Comparison of ENCODE assay signal across 26 cellular contexts in the genomic region with DNA sequence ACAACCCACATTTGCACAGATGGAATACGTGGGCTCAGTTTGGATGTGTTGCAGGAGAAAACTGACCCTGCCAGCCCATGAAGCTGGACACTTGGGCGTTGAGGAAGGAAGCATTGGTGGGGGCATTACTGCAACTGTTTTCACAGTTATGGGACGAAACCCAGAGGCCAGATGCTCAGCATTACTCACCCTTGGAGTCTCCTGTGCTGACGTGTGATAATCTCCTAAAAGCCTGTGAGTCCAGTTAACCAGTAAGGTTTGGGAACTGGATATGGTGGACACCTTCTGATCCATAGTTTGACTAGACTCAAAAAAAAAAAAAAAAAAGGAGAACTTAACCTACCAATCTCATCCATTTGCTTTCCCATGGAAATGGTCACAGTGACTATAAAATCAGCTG. TPM values are rescaled to one million over a fixed set of nuclear protein-coding genes. Genes with fewer than 3 reads are reported as not detected.
DNase-seq lines count a peak whose midpoint lies in the region; ATAC-seq and TF ChIP-seq lines count a peak whose summit lies in the region.
"Had no signal": no experiment of that assay in that cellular context is flagged by ENCODE, and none has a peak within 500 bp of the region (broad histone marks: within the 10 kb centered on the region; RNA-seq: fewer than 3 reads in every experiment).

No MANE protein-coding gene starts in this region.

- H3K9ac ChIP-seq in neural progenitor cell, result no peak overlapping the region

- no peaks in the 10 kb centered on the region for H3K9me3 ChIP-seq in neural progenitor cell (ENCODE audit: low read depth)
- H3K9me3 ChIP-seq: right lobe of liver, thyroid gland had no signal

- H3K79me2 ChIP-seq in neural progenitor cell (ENCODE audit: low read depth), result no peaks in the 10 kb centered on the region

- peaks cover 6% of the 10 kb centered on the region for H3K4me1 ChIP-seq in neural progenitor cell
- H3K4me1 ChIP-seq: foreskin keratinocyte, right lobe of liver, thyroid gland had no signal

- H3K27me3 ChIP-seq in neural progenitor cell, result no peaks in the 10 kb centered on the region
- H3K27me3 ChIP-seq: foreskin keratinocyte, right lobe of liver, thyroid gland had no signal

- H3K27me3 Mint-ChIP-seq in neural progenitor cell (ENCODE audit: insufficient read depth, low read depth), result no peaks in the 10 kb centered on the region
- H3K27me3 Mint-ChIP-seq: stimulated activated naive CD8-positive, alpha-beta T cell treated with anti-CD3 and anti-CD28 coated beads, Interleukin-15, amount 100 ng/mL, for 72 hours had no signal

- peaks cover 6% of the 10 kb centered on the region for H3K4me1 Mint-ChIP-seq in neural progenitor cell
- H3K4me1 Mint-ChIP-seq: activated naive CD8-positive, alpha-beta T cell treated with anti-CD3 and anti-CD28 coated beads for 36 hours; CD4-positive, CD25-positive, alpha-beta regulatory T cell had no signal

- no peaks in the 10 kb centered on the region for H3K36me3 Mint-ChIP-seq in neural progenitor cell
- H3K36me3 Mint-ChIP-seq in activated naive CD4-positive, alpha-beta T cell treated with anti-CD3 and anti-CD28 coated beads, Interleukin-2, amount 50 U/mL, for 72 hours, result no peaks in the 10 kb centered on the region
- H3K36me3 Mint-ChIP-seq: activated naive CD8-positive, alpha-beta T cell treated with anti-CD3 and anti-CD28 coated beads for 36 hours; CD4-positive, CD25-positive, alpha-beta regulatory T cell had no signal

- H4K20me1 ChIP-seq in neural progenitor cell (ENCODE audit: low read depth), result no peaks in the 10 kb centered on the region

- H3K4me3 ChIP-seq in fibroblast of mammary gland (ENCODE audit: control insufficient read depth, low read depth, low read length), result no peak overlapping the region
- no peak overlapping the region for H3K4me3 ChIP-seq in neural progenitor cell
- no peak overlapping the region for H3K4me3 ChIP-seq in coronary artery
- H3K4me3 ChIP-seq: right lobe of liver, thyroid gland had no signal

- H3K27ac ChIP-seq in neural progenitor cell (no peak overlapping the region), coronary artery (no peak overlapping the region)
- H3K27ac ChIP-seq: foreskin keratinocyte, right lobe of liver, thyroid gland had no signal

- no peak overlapping the region for H3K27ac Mint-ChIP-seq in neural progenitor cell
- peak overlapping the region in 1 of 2 donors; percentile 76 for H3K27ac Mint-ChIP-seq in activated naive CD4-positive, alpha-beta T cell treated with anti-CD3 and anti-CD28 coated beads, Interleukin-2, amount 50 U/mL, for 72 hours
- H3K27ac Mint-ChIP-seq: activated naive CD8-positive, alpha-beta T cell treated with anti-CD3 and anti-CD28 coated beads for 36 hours; activated T-helper 2 cell treated with anti-CD3 and anti-CD28 coated beads, Interferon-gamma antibody, Interleukin-2, Interleukin-4, amounts not matched to agents 10 μg/mL and 5 μg/mL and 100 μg/mL, durations not matched to agents 14 hours and 24 hours and 36 hours; CD4-positive, CD25-positive, alpha-beta regulatory T cell; stimulated activated naive CD8-positive, alpha-beta T cell treated with anti-CD3 and anti-CD28 coated beads, Interleukin-15, amount 100 ng/mL, for 72 hours had no signal

- H2AFZ ChIP-seq in neural progenitor cell (replicated peaks), result peak overlapping the region; percentile 51

- DNase-seq in LHCN-M2 (ENCODE audit: low read depth) (peak; percentile 48), fibroblast of mammary gland (ENCODE audit: low read depth) (peak; percentile 75), neural progenitor cell (ENCODE audit: low spot score) (no peak), coronary artery (ENCODE audit: low spot score) (no peak), NCI-H345 (lab: John Stamatoyannopoulos, UW) (no peak)
- DNase-seq in activated naive CD4-positive, alpha-beta T cell treated with anti-CD3 and anti-CD28 coated beads, Interleukin-2, amount 50 U/mL, for 72 hours (ENCODE audit: low spot score in 2 of 2), result no peak
- DNase-seq: activated CD4-positive, alpha-beta T cell treated with anti-CD3 and anti-CD28 coated beads, Interleukin-2, amount 50 U/mL, for 48 hours; activated CD8-positive, alpha-beta memory T cell treated with anti-CD3 and anti-CD28 coated beads, Interleukin-2, amount 50 U/mL, for 4 hours; activated naive CD8-positive, alpha-beta T cell treated with anti-CD3 and anti-CD28 coated beads for 36 hours; CD4-positive, CD25-positive, alpha-beta regulatory T cell; effector CD4-positive, alpha-beta T cell; erythroblast; hypothalamus; NCI-H1048; NCI-H1694 treated with DMSO at 0.1 percent for 48 hours; NCI-H748 treated with DMSO at 0.1 percent for 48 hours; posterior cingulate gyrus; right lobe of liver; stimulated activated CD4-positive, alpha-beta T cell treated with anti-CD3 and anti-CD28 coated beads, Interleukin-15, amount 100 ng/mL, for 24 hours; stimulated activated naive CD8-positive, alpha-beta T cell treated with anti-CD3 and anti-CD28 coated beads, Interleukin-15, amount 100 ng/mL, for 72 hours; thyroid gland had no signal

- H3F3A ChIP-seq in neural progenitor cell (ENCODE audit: low read depth), result peaks cover 4% of the 10 kb centered on the region

- ATAC-seq in GM21723 (IDR thresholded peaks at IDR 0.05; ENCODE audit: unreplicated experiment), result peak; percentile 26
- ATAC-seq in activated naive CD4-positive, alpha-beta T cell treated with anti-CD3 and anti-CD28 coated beads, Interleukin-2, amount 50 U/mL, for 72 hours, result no peak
- ATAC-seq: foreskin keratinocyte; right lobe of liver; stimulated activated naive CD8-positive, alpha-beta T cell treated with anti-CD3 and anti-CD28 coated beads, Interleukin-15, amount 100 ng/mL, for 72 hours had no signal

- TF ChIP-seq CTCF in fibroblast of mammary gland (conservative IDR thresholded peaks at IDR 0.05; ENCODE audit: control insufficient read depth, insufficient read depth, low read depth, low read length) (no peak), neural progenitor cell (IDR thresholded peaks at IDR 0.05) (no peak), coronary artery (IDR thresholded peaks at IDR 0.05) (no peak)

- H3K4me3 Mint-ChIP-seq in neural progenitor cell, result no peak overlapping the region
- H3K4me3 Mint-ChIP-seq: activated naive CD8-positive, alpha-beta T cell treated with anti-CD3 and anti-CD28 coated beads for 36 hours; CD4-positive, CD25-positive, alpha-beta regulatory T cell; stimulated activated naive CD8-positive, alpha-beta T cell treated with anti-CD3 and anti-CD28 coated beads, Interleukin-15, amount 100 ng/mL, for 72 hours had no signal

- no peaks in the 10 kb centered on the region for H3K36me3 ChIP-seq in neural progenitor cell
- H3K36me3 ChIP-seq: right lobe of liver, thyroid gland had no signal

- H3K9me3 Mint-ChIP-seq in neural progenitor cell, result no peaks in the 10 kb centered on the region
- peaks cover 0 to 9% of the 10 kb centered on the region in 2 donors for H3K9me3 Mint-ChIP-seq in activated naive CD4-positive, alpha-beta T cell treated with anti-CD3 and anti-CD28 coated beads, Interleukin-2, amount 50 U/mL, for 72 hours
- H3K9me3 Mint-ChIP-seq: activated naive CD8-positive, alpha-beta T cell treated with anti-CD3 and anti-CD28 coated beads for 36 hours; activated T-helper 2 cell treated with anti-CD3 and anti-CD28 coated beads, Interferon-gamma antibody, Interleukin-2, Interleukin-4, amounts not matched to agents 10 μg/mL and 5 μg/mL and 100 μg/mL, durations not matched to agents 14 hours and 24 hours and 36 hours; stimulated activated naive CD8-positive, alpha-beta T cell treated with anti-CD3 and anti-CD28 coated beads, Interleukin-15, amount 100 ng/mL, for 72 hours had no signal

- no peak overlapping the region for H3K4me2 ChIP-seq in neural progenitor cell

RNA-seq across cellular contexts. Expression of a gene that starts 52.8 kb away (rescaled TPM):
- total RNA-seq in LHCN-M2 (2014; rRNA removed) (1.5 and 2.9 TPM in 2 replicates), neural progenitor cell (ENCODE audit: low replicate concordance) (65.0 and 73.5 TPM in 2 replicates)
- 2.4 TPM for polyA plus RNA-seq in LHCN-M2 (2012)
- 1 to 10 TPM in 1 of 2 donors, under 1 TPM in 1; 0.34 to 8.3 TPM for total RNA-seq in activated naive CD4-positive, alpha-beta T cell treated with anti-CD3 and anti-CD28 coated beads, Interleukin-2, amount 50 U/mL, for 72 hours
- total RNA-seq: OCI-LY7 had no signal
- polyA plus RNA-seq: neural cell had no signal

Comparison
In these comparisons a context has a peak if more than half of its experiments do, and no peak if none do; other contexts are left out.
1. DNase-seq: peak in LHCN-M2 (single experiment) and fibroblast of mammary gland (single experiment); none in neural progenitor cell (single experiment), activated naive CD4-positive, alpha-beta T cell treated with anti-CD3 and anti-CD28 coated beads, Interleukin-2, amount 50 U/mL, for 72 hours (0 of 2), coronary artery (single experiment) and NCI-H345 (single experiment).